ENCODE assay signal across 19 cellular contexts in the genomic region with DNA sequence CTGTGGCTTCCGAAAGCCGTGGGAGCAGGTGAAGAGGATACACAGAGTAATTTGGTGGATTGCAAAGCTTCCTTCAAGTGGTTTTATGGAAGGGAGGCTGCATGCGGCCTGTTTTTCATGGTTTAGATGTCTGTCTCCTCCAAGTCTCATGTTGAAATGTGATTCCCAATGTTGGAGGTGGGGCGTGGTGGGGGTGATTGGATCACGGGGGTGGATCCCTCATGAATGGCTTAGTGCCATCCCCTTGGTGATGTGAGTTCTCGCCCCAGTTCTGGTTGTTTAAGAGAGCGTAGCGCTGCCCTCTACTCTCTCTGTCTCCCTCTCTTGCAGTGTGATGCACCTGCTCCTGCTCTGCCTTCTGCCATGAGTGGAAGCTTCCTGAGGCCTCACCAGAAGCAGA.
DNase-seq lines count a peak whose midpoint lies in the region; ATAC-seq and TF ChIP-seq lines count a peak whose summit lies in the region.
"Had no signal": no experiment of that assay in that cellular context is flagged by ENCODE, and none has a peak within 500 bp of the region (broad histone marks: within the 10 kb centered on the region; RNA-seq: fewer than 3 reads in every experiment).

No MANE protein-coding gene starts in this region.

- H3F3A ChIP-seq in MM.1S (ENCODE audit: insufficient read depth, low read length): peaks cover 13% of the 10 kb centered on the region

- H3K4me3 ChIP-seq in stomach (no peak overlapping the region), left lung (no peak overlapping the region), MM.1S (ENCODE audit: low read length) (no peak overlapping the region)

- H3K27ac ChIP-seq in stomach (no peak overlapping the region), left lung (no peak overlapping the region), MM.1S (ENCODE audit: low read length) (no peak overlapping the region)

- no peaks in the 10 kb centered on the region for H3K36me3 Mint-ChIP-seq in activated CD4-positive, alpha-beta T cell treated with anti-CD3 and anti-CD28 coated beads, Interleukin-2, amount 10 ng/mL, durations not matched to agents 7 days and 5 days (ENCODE audit: low read depth)
- no peaks in the 10 kb centered on the region for H3K36me3 Mint-ChIP-seq in activated T-helper 2 cell treated with anti-CD3 and anti-CD28 coated beads, Interferon-gamma antibody, Interleukin-2, Interleukin-4, amounts not matched to agents 10 μg/mL and 5 μg/mL and 100 μg/mL, durations not matched to agents 14 hours and 24 hours and 36 hours (ENCODE audit: low read depth)
- H3K36me3 Mint-ChIP-seq: CD4-positive, alpha-beta memory T cell had no signal

- no peak for ATAC-seq in left lobe of liver
- no peak for ATAC-seq in HG03039 (IDR thresholded peaks at IDR 0.05; ENCODE audit: unreplicated experiment)
- no peak for ATAC-seq in left lung
- ATAC-seq: HCT116 had no signal

- H3K9me2 ChIP-seq in MM.1S (replicated peaks; ENCODE audit: insufficient read depth, low read length): no peaks in the 10 kb centered on the region

- 78 to 87% (median 85%) methylated on average over 8 of the region's 8 CpGs for WGBS in stomach, 5 donors

- H3K9me3 ChIP-seq in stomach (peaks cover 0 to 10% (median 2%) of the 10 kb centered on the region in 4 donors), left lung (no peaks in the 10 kb centered on the region), MM.1S (replicated peaks; ENCODE audit: insufficient read depth, low read length) (no peaks in the 10 kb centered on the region)
- H3K9me3 ChIP-seq: BE2C had no signal

- H3K4me3 Mint-ChIP-seq in activated CD4-positive, alpha-beta T cell treated with anti-CD3 and anti-CD28 coated beads, Interleukin-2, amount 10 ng/mL, durations not matched to agents 7 days and 5 days: no peak overlapping the region
- no peak overlapping the region for H3K4me3 Mint-ChIP-seq in activated T-helper 2 cell treated with anti-CD3 and anti-CD28 coated beads, Interferon-gamma antibody, Interleukin-2, Interleukin-4, amounts not matched to agents 10 μg/mL and 5 μg/mL and 100 μg/mL, durations not matched to agents 14 hours and 24 hours and 36 hours (ENCODE audit: low read depth)
- H3K4me3 Mint-ChIP-seq: CD4-positive, alpha-beta memory T cell had no signal

- peaks cover 7% of the 10 kb centered on the region for H3K4me1 Mint-ChIP-seq in activated CD4-positive, alpha-beta T cell treated with anti-CD3 and anti-CD28 coated beads, Interleukin-2, amount 10 ng/mL, durations not matched to agents 7 days and 5 days
- H3K4me1 Mint-ChIP-seq in activated T-helper 2 cell treated with anti-CD3 and anti-CD28 coated beads, Interferon-gamma antibody, Interleukin-2, Interleukin-4, amounts not matched to agents 10 μg/mL and 5 μg/mL and 100 μg/mL, durations not matched to agents 14 hours and 24 hours and 36 hours (ENCODE audit: low read depth): no peaks in the 10 kb centered on the region

- TF ChIP-seq EP300 in stomach (IDR thresholded peaks at IDR 0.05): no peak

- no peak overlapping the region for H3K4me2 ChIP-seq in MM.1S (ENCODE audit: low read depth, low read length)

- H4K20me1 ChIP-seq in MM.1S (ENCODE audit: insufficient read depth, low read length): no peaks in the 10 kb centered on the region

- no peak overlapping the region for H3K27ac Mint-ChIP-seq in activated CD4-positive, alpha-beta T cell treated with anti-CD3 and anti-CD28 coated beads, Interleukin-2, amount 10 ng/mL, durations not matched to agents 7 days and 5 days
- no peak overlapping the region for H3K27ac Mint-ChIP-seq in activated T-helper 2 cell treated with anti-CD3 and anti-CD28 coated beads, Interferon-gamma antibody, Interleukin-2, Interleukin-4, amounts not matched to agents 10 μg/mL and 5 μg/mL and 100 μg/mL, durations not matched to agents 14 hours and 24 hours and 36 hours
- H3K27ac Mint-ChIP-seq: CD4-positive, alpha-beta memory T cell had no signal

- DNase-seq in activated CD4-positive, alpha-beta T cell treated with anti-CD3 and anti-CD28 coated beads, Interleukin-2, amount 10 ng/mL, durations not matched to agents 7 days and 5 days: peak; percentile 4
- DNase-seq in activated CD4-positive, alpha-beta T cell treated with anti-CD3 and anti-CD28 coated beads for 48 hours: no peak
- DNase-seq in activated T-helper 2 cell treated with anti-CD3 and anti-CD28 coated beads, Interferon-gamma antibody, Interleukin-2, Interleukin-4, amounts not matched to agents 10 μg/mL and 5 μg/mL and 100 μg/mL, durations not matched to agents 14 hours and 24 hours and 36 hours (ENCODE audit: low spot score): peak; percentile 4
- DNase-seq in left lobe of liver (ENCODE audit: low spot score) (peak; percentile 2), stomach (peak; percentile 9), left lung (no peak), MM.1S (no peak)
- DNase-seq: 8988T; BE2C; Calu3; CD4-positive, alpha-beta memory T cell; DMS53; NCI-H1092; NCI-H146; NCI-H2081; NCI-H510A; NCI-H82 had no signal

- H2AFZ ChIP-seq in MM.1S (ENCODE audit: low read length): no peak overlapping the region

- POLR2A ChIA-PET in activated CD4-positive, alpha-beta T cell treated with anti-CD3 and anti-CD28 coated beads, Interleukin-2, amount 10 ng/mL, durations not matched to agents 7 days and 5 days (lab: Charles Lee): no interaction called here

- no peaks in the 10 kb centered on the region for H3K79me2 ChIP-seq in MM.1S (ENCODE audit: low read length)

- CTCF ChIA-PET in activated CD4-positive, alpha-beta T cell treated with anti-CD3 and anti-CD28 coated beads, Interleukin-2, amount 10 ng/mL, durations not matched to agents 7 days and 5 days (lab: Charles Lee): interaction anchor here (1.3 kb wide), 1 partner anchor 14 kb away, joined by 4 read pairs; no protein-coding TSS in a partner anchor

- H3K4me1 ChIP-seq in stomach (no peaks in the 10 kb centered on the region), left lung (no peaks in the 10 kb centered on the region), MM.1S (ENCODE audit: low read length) (peaks cover 26% of the 10 kb centered on the region)
- H3K4me1 ChIP-seq: BE2C had no signal

- H3K9me3 Mint-ChIP-seq in activated CD4-positive, alpha-beta T cell treated with anti-CD3 and anti-CD28 coated beads, Interleukin-2, amount 10 ng/mL, durations not matched to agents 7 days and 5 days: peaks cover 14% of the 10 kb centered on the region
- H3K9me3 Mint-ChIP-seq in activated T-helper 2 cell treated with anti-CD3 and anti-CD28 coated beads, Interferon-gamma antibody, Interleukin-2, Interleukin-4, amounts not matched to agents 10 μg/mL and 5 μg/mL and 100 μg/mL, durations not matched to agents 14 hours and 24 hours and 36 hours: peaks cover 21% of the 10 kb centered on the region

- H3K9ac ChIP-seq in MM.1S (ENCODE audit: low read length): no peak overlapping the region

- no peaks in the 10 kb centered on the region for H3K36me3 ChIP-seq in stomach
- H3K36me3 ChIP-seq in left lung: no peaks in the 10 kb centered on the region
- H3K36me3 ChIP-seq in MM.1S (replicated peaks; ENCODE audit: insufficient read depth, low read length): no peaks in the 10 kb centered on the region
- H3K36me3 ChIP-seq: BE2C had no signal

- peaks cover 1% of the 10 kb centered on the region for H3K27me3 Mint-ChIP-seq in activated CD4-positive, alpha-beta T cell treated with anti-CD3 and anti-CD28 coated beads, Interleukin-2, amount 10 ng/mL, durations not matched to agents 7 days and 5 days
- H3K27me3 Mint-ChIP-seq in activated T-helper 2 cell treated with anti-CD3 and anti-CD28 coated beads, Interferon-gamma antibody, Interleukin-2, Interleukin-4, amounts not matched to agents 10 μg/mL and 5 μg/mL and 100 μg/mL, durations not matched to agents 14 hours and 24 hours and 36 hours (ENCODE audit: low read depth): no peaks in the 10 kb centered on the region

- no peak for TF ChIP-seq CTCF in stomach (IDR thresholded peaks at IDR 0.05)
- no peak for TF ChIP-seq CTCF in left lung (IDR thresholded peaks at IDR 0.05)
- TF ChIP-seq CTCF in MM.1S (IDR thresholded peaks at IDR 0.05; ENCODE audit: low read length): no peak

- peaks cover 0 to 21% (median 0%) of the 10 kb centered on the region in 3 donors for H3K27me3 ChIP-seq in stomach
- H3K27me3 ChIP-seq in left lung: peaks cover 0 to 8% of the 10 kb centered on the region in 2 donors
- no peaks in the 10 kb centered on the region for H3K27me3 ChIP-seq in MM.1S (replicated peaks; ENCODE audit: insufficient read depth, low read length)
- H3K27me3 ChIP-seq: BE2C had no signal

- intact Hi-C loops in activated T-helper 2 cell treated with anti-CD3 and anti-CD28 coated beads, Interferon-gamma antibody, Interleukin-2, Interleukin-4, amounts not matched to agents 10 μg/mL and 5 μg/mL and 100 μg/mL, durations not matched to agents 14 hours and 24 hours and 36 hours (cut with micrococcal nuclease): no loop called here
- intact Hi-C loops in stomach (cut with DNase I; ENCODE audit: low total_unique reads): no loop called here
- intact Hi-C loops in left lung (cut with DNase I): no loop called here

- TF ChIP-seq POLR2A in stomach (IDR thresholded peaks at IDR 0.05): no peak

Comparison
In these comparisons a context has a peak if more than half of its experiments do, and no peak if none do; other contexts are left out.
1. DNase-seq: peak in activated CD4-positive, alpha-beta T cell treated with anti-CD3 and anti-CD28 coated beads, Interleukin-2, amount 10 ng/mL, durations not matched to agents 7 days and 5 days (single experiment), activated T-helper 2 cell treated with anti-CD3 and anti-CD28 coated beads, Interferon-gamma antibody, Interleukin-2, Interleukin-4, amounts not matched to agents 10 μg/mL and 5 μg/mL and 100 μg/mL, durations not matched to agents 14 hours and 24 hours and 36 hours (single experiment), left lobe of liver (single experiment) and stomach (single experiment); none in activated CD4-positive, alpha-beta T cell treated with anti-CD3 and anti-CD28 coated beads for 48 hours (single experiment), left lung (0 of 2) and MM.1S (single experiment).